8 cellular contexts compared by ENCODE assay signal in genomic region chr18:74836296-74837139, GRCh38.
DNase-seq lines count a peak whose midpoint lies in the region; ATAC-seq and TF ChIP-seq lines count a peak whose summit lies in the region.

No MANE protein-coding gene starts in this region.

- no peak overlapping the region for H3K4me3 ChIP-seq in endodermal cell (ENCODE audit: low read length)
- no peak overlapping the region for H3K4me3 ChIP-seq in neural progenitor cell

- ATAC-seq in esophagus mucosa (no peak), HG03025 (IDR thresholded peaks at IDR 0.05; ENCODE audit: low FRiP score, unreplicated experiment) (no peak)

- H3K4me1 ChIP-seq in H9 (ENCODE audit: insufficient read depth, low read length) = no peaks in the 10 kb centered on the region; the same call in 1 of the 2 replicates
- peaks cover 12% of the 10 kb centered on the region for H3K4me1 ChIP-seq in endodermal cell (ENCODE audit: control insufficient read depth, insufficient read depth, low read length)
- peaks cover 7% of the 10 kb centered on the region for H3K4me1 ChIP-seq in neural progenitor cell

- H4K20me1 ChIP-seq in H9 (ENCODE audit: control insufficient read depth, insufficient read depth, insufficient read length) = no peaks in the 10 kb centered on the region
- no peaks in the 10 kb centered on the region for H4K20me1 ChIP-seq in neural progenitor cell (ENCODE audit: low read depth)

- H2BK15ac ChIP-seq in H9 (ENCODE audit: low read depth, low read length) = no peak overlapping the region

- H3T11ph ChIP-seq in H9 (ENCODE audit: low read length) = no peak overlapping the region

- H2AFZ ChIP-seq in H9 (ENCODE audit: low read length) (no peak overlapping the region), neural progenitor cell (replicated peaks) (peak overlapping the region; percentile 74)

- H3K27me3 ChIP-seq in H9 (ENCODE audit: insufficient read depth, low read length) = no peaks in the 10 kb centered on the region
- H3K27me3 ChIP-seq in endodermal cell (ENCODE audit: control insufficient read depth, insufficient read depth, low read length, poor library complexity, severe bottlenecking) = no peaks in the 10 kb centered on the region
- H3K27me3 ChIP-seq in neural progenitor cell = no peaks in the 10 kb centered on the region

- no peak overlapping the region for H3K27ac ChIP-seq in H9 (ENCODE audit: insufficient read length, low read depth, low read length)
- H3K27ac ChIP-seq in endodermal cell (ENCODE audit: low read depth, low read length) = no peak overlapping the region
- no peak overlapping the region for H3K27ac ChIP-seq in neural progenitor cell

- WGBS in H9 (ENCODE audit: extremely low coverage, insufficient read length, low lambda C conversion rate) = no CpG with 5 or more reads among the region's 8 CpGs
- WGBS in endodermal cell (ENCODE audit: insufficient coverage in 1 of 2, insufficient read length in 1 of 2), 2 experiments = 67 to 82% methylated on average over 1 to 8 of the region's 8 CpGs

- no peak overlapping the region for H4K91ac ChIP-seq in H9 (ENCODE audit: insufficient read length, low read depth, low read length)

- H3K36me3 ChIP-seq in endodermal cell (ENCODE audit: control insufficient read depth, insufficient read depth, low read length) (no peaks in the 10 kb centered on the region), neural progenitor cell (no peaks in the 10 kb centered on the region)

- H4K5ac ChIP-seq in H9 (ENCODE audit: insufficient read length, low read depth, low read length) = no peak overlapping the region

- H3K36me3 Mint-ChIP-seq in H9 (ENCODE audit: insufficient read depth in 1 of 3, low read depth in 3 of 3) (no peaks in the 10 kb centered on the region), endodermal cell (ENCODE audit: low read depth) (no peaks in the 10 kb centered on the region), neural progenitor cell (no peaks in the 10 kb centered on the region)

- peak overlapping the region in 2 of 3 experiments; percentile 16 to 43; a peak in 2 of 7 replicates for H3K27ac Mint-ChIP-seq in H9
- H3K27ac Mint-ChIP-seq in endodermal cell = peak overlapping the region; percentile 3
- no peak overlapping the region for H3K27ac Mint-ChIP-seq in neural progenitor cell

- no peak overlapping the region for H2BK20ac ChIP-seq in H9 (ENCODE audit: low read depth, low read length, poor library complexity, severe bottlenecking)

- H3K4me3 Mint-ChIP-seq in H9 (no peak overlapping the region; a peak in 1 of 5 replicates), endodermal cell (no peak overlapping the region), neural progenitor cell (no peak overlapping the region)

- H3K79me1 ChIP-seq in H9 (ENCODE audit: insufficient read depth, low read depth, low read length, poor library complexity, severe bottlenecking) = no peaks in the 10 kb centered on the region

- H3K4ac ChIP-seq in H9 (ENCODE audit: low read depth, low read length) = no peak overlapping the region

- H4K8ac ChIP-seq in H9 (replicated peaks; ENCODE audit: insufficient read length, low read depth, low read length) = no peak overlapping the region

- no peak overlapping the region for H3K9ac ChIP-seq in H9 (ENCODE audit: extremely low read depth, insufficient read length, low read length)
- no peak overlapping the region for H3K9ac ChIP-seq in endodermal cell (ENCODE audit: extremely low read depth, low read length, poor library complexity, severe bottlenecking)
- no peak overlapping the region for H3K9ac ChIP-seq in neural progenitor cell

- H3K4me1 Mint-ChIP-seq in H9 = peaks cover 22 to 30% of the 10 kb centered on the region in 2 experiments
- H3K4me1 Mint-ChIP-seq in endodermal cell = peaks cover 34% of the 10 kb centered on the region
- H3K4me1 Mint-ChIP-seq in neural progenitor cell = peaks cover 5% of the 10 kb centered on the region

- H3K79me2 ChIP-seq in H9 (ENCODE audit: insufficient read depth, low read length) (no peaks in the 10 kb centered on the region), neural progenitor cell (ENCODE audit: low read depth) (no peaks in the 10 kb centered on the region)

- H3K18ac ChIP-seq in H9 (ENCODE audit: insufficient read length, low read depth, low read length) = no peak overlapping the region

- H3K9me3 ChIP-seq in H9 (ENCODE audit: control insufficient read depth, low read depth, low read length) (no peaks in the 10 kb centered on the region), endodermal cell (ENCODE audit: control insufficient read depth, low read length) (no peaks in the 10 kb centered on the region), neural progenitor cell (ENCODE audit: low read depth) (no peaks in the 10 kb centered on the region)

- H3K27me3 Mint-ChIP-seq in H9 (ENCODE audit: low read depth) = no peaks in the 10 kb centered on the region
- H3K27me3 Mint-ChIP-seq in endodermal cell (ENCODE audit: insufficient read depth) = no peaks in the 10 kb centered on the region
- no peaks in the 10 kb centered on the region for H3K27me3 Mint-ChIP-seq in neural progenitor cell (ENCODE audit: insufficient read depth, low read depth)

- no peak overlapping the region for H2BK12ac ChIP-seq in H9 (ENCODE audit: insufficient read length, low read depth, low read length)

- TF ChIP-seq CTCF in H9 (conservative IDR thresholded peaks at IDR 0.05) (no peak), endodermal cell (conservative IDR thresholded peaks at IDR 0.05) (no peak), neural progenitor cell (IDR thresholded peaks at IDR 0.05) (no peak)

- no peak overlapping the region for H3K23ac ChIP-seq in H9 (ENCODE audit: insufficient read length, low read depth, low read length)

- no peak for DNase-seq in H9
- DNase-seq in NCI-H510A (lab: John Stamatoyannopoulos, UW) = peak; percentile 79
- no peak for DNase-seq in endodermal cell
- peak; percentile 20 for DNase-seq in neural progenitor cell (ENCODE audit: low spot score)
- no peak for DNase-seq in OCI-M2 (lab: John Stamatoyannopoulos, UW; ENCODE audit: unreplicated experiment)
- no peak for DNase-seq in HPDE6-E6E7 (ENCODE audit: extremely low spot score)

- no peaks in the 10 kb centered on the region for H3F3A ChIP-seq in neural progenitor cell (ENCODE audit: low read depth)

- H2AK5ac ChIP-seq in H9 (ENCODE audit: insufficient read length, low read length) = no peak overlapping the region

- H3K23me2 ChIP-seq in H9 (ENCODE audit: insufficient read length, low read depth, low read length, poor library complexity, severe bottlenecking) = no peaks in the 10 kb centered on the region

- H3K4me2 ChIP-seq in H9 (ENCODE audit: insufficient read depth, insufficient read length, low read length) = no peak overlapping the region
- no peak overlapping the region for H3K4me2 ChIP-seq in neural progenitor cell

- no peak overlapping the region for H3K56ac ChIP-seq in H9 (ENCODE audit: insufficient read length, low read depth, low read length)

- H2BK5ac ChIP-seq in H9 (ENCODE audit: insufficient read length, low read length) = no peak overlapping the region

- H3K9me3 Mint-ChIP-seq in H9 = no peaks in the 10 kb centered on the region
- no peaks in the 10 kb centered on the region for H3K9me3 Mint-ChIP-seq in endodermal cell
- no peaks in the 10 kb centered on the region for H3K9me3 Mint-ChIP-seq in neural progenitor cell

- no peak overlapping the region for H2BK120ac ChIP-seq in H9 (ENCODE audit: low read depth, low read length, poor library complexity, severe bottlenecking)

- no peak overlapping the region for H3K14ac ChIP-seq in H9 (ENCODE audit: insufficient read depth, low read length)

Comparison
In these comparisons a context has a peak if more than half of its experiments do, and no peak if none do; other contexts are left out.
1. DNase-seq: peak in NCI-H510A (single experiment) and neural progenitor cell (single experiment); none in H9 (single experiment), endodermal cell (single experiment), OCI-M2 (single experiment) and HPDE6-E6E7 (single experiment).